ENCODE assay signal across 20 cellular contexts in genomic region chr13:78239681-78240080, GRCh38.
DNase-seq lines count a peak whose midpoint lies in the region; ATAC-seq and TF ChIP-seq lines count a peak whose summit lies in the region.
"Had no signal": no experiment of that assay in that cellular context is flagged by ENCODE, and none has a peak within 500 bp of the region (broad histone marks: within the 10 kb centered on the region; RNA-seq: fewer than 3 reads in every experiment).

No MANE protein-coding gene starts in this region.

- H3K27me3 Mint-ChIP-seq in GM23338 (ENCODE audit: insufficient read depth, low read depth, poor library complexity) (no peaks in the 10 kb centered on the region), endodermal cell (ENCODE audit: insufficient read depth) (no peaks in the 10 kb centered on the region)
- H3K27me3 Mint-ChIP-seq: effector memory CD8-positive, alpha-beta T cell had no signal

- H2AFZ ChIP-seq in GM23338 = peak overlapping the region; percentile 19; the same call in 1 of the 2 replicates
- peak overlapping the region; percentile 81 for H2AFZ ChIP-seq in neuronal stem cell (ENCODE audit: low read length)
- H2AFZ ChIP-seq: GM23248 had no signal

- no peak overlapping the region for H3K4me3 Mint-ChIP-seq in GM23338
- H3K4me3 Mint-ChIP-seq in endodermal cell = no peak overlapping the region
- H3K4me3 Mint-ChIP-seq: activated CD4-positive, alpha-beta T cell treated with anti-CD3 and anti-CD28 coated beads, Interleukin-2, amount 10 ng/mL, durations not matched to agents 24 days and 14 days; activated naive CD8-positive, alpha-beta T cell; effector memory CD8-positive, alpha-beta T cell; T-cell had no signal

- H3K9me3 ChIP-seq in endodermal cell (ENCODE audit: control insufficient read depth, low read length) (no peaks in the 10 kb centered on the region), neuronal stem cell (replicated peaks in 1 of 2; ENCODE audit: control insufficient read depth in 2 of 2, insufficient read depth in 1 of 2, low read depth in 1 of 2, low read length in 2 of 2) (no peaks in the 10 kb centered on the region), stomach (no peaks in the 10 kb centered on the region)
- H3K9me3 ChIP-seq: BE2C, left ventricle myocardium inferior, neutrophil, upper lobe of right lung had no signal

- no peak overlapping the region for H3K18ac ChIP-seq in neuronal stem cell (ENCODE audit: low read length)

- no peaks in the 10 kb centered on the region for H3K9me2 ChIP-seq in GM23338 (ENCODE audit: insufficient read depth)

- H3K14ac ChIP-seq in neuronal stem cell (ENCODE audit: low read length) = no peak overlapping the region

- H4K20me1 ChIP-seq in GM23338 (replicated peaks; ENCODE audit: insufficient read depth) = no peaks in the 10 kb centered on the region

- no peak overlapping the region for H3K4ac ChIP-seq in neuronal stem cell (ENCODE audit: low read length)

- no peak overlapping the region for H4K91ac ChIP-seq in neuronal stem cell (ENCODE audit: low read depth, low read length, poor library complexity)

- H2BK5ac ChIP-seq in neuronal stem cell (ENCODE audit: low read length) = no peak overlapping the region

- TF ChIP-seq POLR2A in stomach (IDR thresholded peaks at IDR 0.05) = no peak

- no peaks in the 10 kb centered on the region for H3K79me2 ChIP-seq in GM23338 (replicated peaks; ENCODE audit: insufficient read depth)

- no peak overlapping the region for H3K9ac ChIP-seq in endodermal cell (ENCODE audit: extremely low read depth, low read length, poor library complexity, severe bottlenecking)
- H3K9ac ChIP-seq in neuronal stem cell (ENCODE audit: low read depth, low read length, poor library complexity) = no peak overlapping the region
- H3K9ac ChIP-seq: GM23248 had no signal

- no peak overlapping the region for H4K8ac ChIP-seq in neuronal stem cell (ENCODE audit: low read depth, low read length)

- ATAC-seq in GM23338 = peak; percentile 57
- no peak for ATAC-seq in GM21723 (IDR thresholded peaks at IDR 0.05; ENCODE audit: unreplicated experiment)
- ATAC-seq: effector memory CD8-positive, alpha-beta T cell; T-cell; upper lobe of right lung had no signal

- TF ChIP-seq EP300 in stomach (IDR thresholded peaks at IDR 0.05) = no peak

- H3K4me1 Mint-ChIP-seq in GM23338 = peaks cover 10% of the 10 kb centered on the region
- peaks cover 2% of the 10 kb centered on the region for H3K4me1 Mint-ChIP-seq in endodermal cell
- H3K4me1 Mint-ChIP-seq: activated CD4-positive, alpha-beta T cell treated with anti-CD3 and anti-CD28 coated beads, Interleukin-2, amount 10 ng/mL, durations not matched to agents 24 days and 14 days; T-cell had no signal

- TF ChIP-seq CTCF in GM23338 (conservative IDR thresholded peaks at IDR 0.05; ENCODE audit: low read depth in 2 of 2) (no peak), endodermal cell (conservative IDR thresholded peaks at IDR 0.05) (no peak), stomach (IDR thresholded peaks at IDR 0.05) (no peak), GM20000 (IDR thresholded peaks at IDR 0.05; ENCODE audit: extremely low read depth, missing control alignments) (no peak)

- no peaks in the 10 kb centered on the region for H3K36me3 Mint-ChIP-seq in GM23338 (ENCODE audit: low read depth)
- no peaks in the 10 kb centered on the region for H3K36me3 Mint-ChIP-seq in endodermal cell (ENCODE audit: low read depth)
- H3K36me3 Mint-ChIP-seq: activated naive CD8-positive, alpha-beta T cell; T-cell had no signal

- H3K9me3 Mint-ChIP-seq in GM23338 = no peaks in the 10 kb centered on the region
- H3K9me3 Mint-ChIP-seq in endodermal cell = no peaks in the 10 kb centered on the region
- H3K9me3 Mint-ChIP-seq: activated CD4-positive, alpha-beta T cell treated with anti-CD3 and anti-CD28 coated beads, Interleukin-2, amount 10 ng/mL, durations not matched to agents 24 days and 14 days; T-cell had no signal

- H3K4me2 ChIP-seq in GM23338 (no peak overlapping the region), neuronal stem cell (ENCODE audit: insufficient read depth, low read length, poor library complexity, severe bottlenecking) (no peak overlapping the region)

- intact Hi-C loops in stomach (cut with DNase I; ENCODE audit: low total_unique reads) = no loop called here

- no peak overlapping the region for H2BK120ac ChIP-seq in neuronal stem cell (ENCODE audit: low read depth, low read length)

- H3K4me1 ChIP-seq in GM23338 (ENCODE audit: insufficient read depth) (no peaks in the 10 kb centered on the region; the same call in 1 of the 2 replicates), endodermal cell (ENCODE audit: control insufficient read depth, insufficient read depth, low read length) (no peaks in the 10 kb centered on the region), neuronal stem cell (ENCODE audit: control insufficient read depth in 2 of 2, insufficient read depth in 1 of 2, low read depth in 1 of 2, low read length in 2 of 2) (peaks cover 2 to 18% of the 10 kb centered on the region in 2 donors), stomach (no peaks in the 10 kb centered on the region)
- H3K4me1 ChIP-seq: BE2C, left ventricle myocardium inferior, upper lobe of right lung had no signal

- no peaks in the 10 kb centered on the region for H3F3A ChIP-seq in GM23338 (replicated peaks; ENCODE audit: low read depth)

- H3K23ac ChIP-seq in neuronal stem cell (ENCODE audit: low read depth, low read length, poor library complexity) = no peak overlapping the region

- peak; percentile 13 for DNase-seq in GM23338 (ENCODE audit: low spot score)
- DNase-seq in NCI-H226 = peak; percentile 44
- DNase-seq in endodermal cell = peak; percentile 46
- DNase-seq in neuronal stem cell (ENCODE audit: low spot score) = no peak
- no peak for DNase-seq in stomach
- DNase-seq in GM20000 (ENCODE audit: low spot score) = no peak
- DNase-seq: activated CD4-positive, alpha-beta T cell treated with anti-CD3 and anti-CD28 coated beads, Interleukin-2, amount 10 ng/mL, durations not matched to agents 24 days and 14 days; BE2C; effector memory CD8-positive, alpha-beta T cell; GM23248; left ventricle myocardium inferior; NCI-H1048; NCI-H187 treated with DMSO at 0.1 percent for 48 hours; NCI-H446 treated with DMSO at 0.1 percent for 48 hours; stimulated activated CD4-positive, alpha-beta T cell treated with anti-CD3 and anti-CD28 coated beads, Interleukin-4, amount 100 ng/mL, for 4 hours; T-cell; upper lobe of right lung had no signal

- no peak overlapping the region for H2BK12ac ChIP-seq in neuronal stem cell (ENCODE audit: low read length)

- 80 to 84% methylated on average over 2 of the region's 2 CpGs for WGBS in endodermal cell (ENCODE audit: insufficient coverage in 1 of 2, insufficient read length in 1 of 2), 2 experiments
- WGBS in neuronal stem cell (ENCODE audit: extremely low coverage in 2 of 2, insufficient read length in 2 of 2, insufficient replicate concordance in 1 of 2), 2 donors = no CpG with 5 or more reads among the region's 2 CpGs
- 25 to 47% (median 40%) methylated on average over 2 of the region's 2 CpGs for WGBS in stomach, 5 donors

- H3K27me3 ChIP-seq in GM23338 (ENCODE audit: insufficient read depth) (no peaks in the 10 kb centered on the region), endodermal cell (ENCODE audit: control insufficient read depth, insufficient read depth, low read length, poor library complexity, severe bottlenecking) (no peaks in the 10 kb centered on the region), neuronal stem cell (ENCODE audit: control insufficient read depth in 3 of 3, insufficient read depth in 3 of 3, low read depth in 1 of 3, low read length in 3 of 3) (no peaks in the 10 kb centered on the region), stomach (no peaks in the 10 kb centered on the region)
- H3K27me3 ChIP-seq: BE2C, neutrophil, upper lobe of right lung had no signal

- H3K27ac Mint-ChIP-seq in GM23338 = no peak overlapping the region
- H3K27ac Mint-ChIP-seq in endodermal cell = no peak overlapping the region
- H3K27ac Mint-ChIP-seq: activated CD4-positive, alpha-beta T cell treated with anti-CD3 and anti-CD28 coated beads, Interleukin-2, amount 10 ng/mL, durations not matched to agents 24 days and 14 days; activated naive CD8-positive, alpha-beta T cell; effector memory CD8-positive, alpha-beta T cell; T-cell had no signal

- H3K36me3 ChIP-seq in GM23338 (ENCODE audit: insufficient read depth) (no peaks in the 10 kb centered on the region), endodermal cell (ENCODE audit: control insufficient read depth, insufficient read depth, low read length) (no peaks in the 10 kb centered on the region), neuronal stem cell (replicated peaks in 1 of 2; ENCODE audit: control insufficient read depth in 2 of 2, insufficient read depth in 2 of 2, low read length in 2 of 2) (no peaks in the 10 kb centered on the region), stomach (no peaks in the 10 kb centered on the region)
- H3K36me3 ChIP-seq: BE2C, left ventricle myocardium inferior, neutrophil, upper lobe of right lung had no signal

- no peaks in the 10 kb centered on the region for H3K79me1 ChIP-seq in neuronal stem cell (ENCODE audit: low read depth, low read length)

- no peak overlapping the region for H2AK5ac ChIP-seq in neuronal stem cell (ENCODE audit: low read depth, low read length)

- no peak overlapping the region for H2BK15ac ChIP-seq in neuronal stem cell (ENCODE audit: low read length)

- no peak overlapping the region for H3K27ac ChIP-seq in GM23338 (ENCODE audit: low read depth)
- H3K27ac ChIP-seq in endodermal cell (ENCODE audit: low read depth, low read length) = no peak overlapping the region
- H3K27ac ChIP-seq in neuronal stem cell (replicated peaks; ENCODE audit: low read length) = no peak overlapping the region
- no peak overlapping the region for H3K27ac ChIP-seq in stomach
- H3K27ac ChIP-seq: GM23248, left ventricle myocardium inferior, upper lobe of right lung had no signal

- no peak overlapping the region for H3K4me3 ChIP-seq in GM23338
- H3K4me3 ChIP-seq in endodermal cell (ENCODE audit: low read length) = no peak overlapping the region
- no peak overlapping the region for H3K4me3 ChIP-seq in neuronal stem cell (ENCODE audit: low read length in 2 of 2)
- no peak overlapping the region for H3K4me3 ChIP-seq in stomach
- H3K4me3 ChIP-seq: GM23248, left ventricle myocardium inferior, upper lobe of right lung had no signal

TF ChIP-seq in GM23338, 12 proteins besides CTCF, POLR2A, EP300 and RAD21:
- TF ChIP-seq ZNF331 (CRISPR knock-in tag; IDR thresholded peaks at IDR 0.05; ENCODE audit: low read depth) (no peak), NANOG (IDR thresholded peaks at IDR 0.05; ENCODE audit: borderline replicate concordance) (no peak), ETS1 (IDR thresholded peaks at IDR 0.05) (no peak)
TF ChIP-seq in GM23338: peak in this region for 0.

Comparison
In these comparisons a context has a peak if more than half of its experiments do, and no peak if none do; other contexts are left out.
1. DNase-seq: peak in GM23338 (single experiment), NCI-H226 (single experiment) and endodermal cell (single experiment); none in neuronal stem cell (single experiment), stomach (single experiment) and GM20000 (single experiment).